31 cellular contexts compared by ENCODE assay signal in genomic region chr5:112312295-112312694, GRCh38.
"Had no signal": no experiment of that assay in that cellular context is flagged by ENCODE, and none has a peak within 500 bp of the region (broad histone marks: within the 10 kb centered on the region; RNA-seq: fewer than 3 reads in every experiment).

No MANE protein-coding gene starts in this region.

- H3K4me1 ChIP-seq: breast epithelium, Peyer's patch, SJSA1 had no signal

- H3K27ac Mint-ChIP-seq: activated CD4-positive, alpha-beta T cell treated with anti-CD3 and anti-CD28 coated beads, Interleukin-2, amount 10 ng/mL, durations not matched to agents 24 days and 14 days; activated CD8-positive, alpha-beta T cell treated with anti-CD3 and anti-CD28 coated beads for 36 hours; activated naive CD4-positive, alpha-beta T cell treated with anti-CD3 and anti-CD28 coated beads for 36 hours; activated naive CD4-positive, alpha-beta T cell treated with anti-CD3 and anti-CD28 coated beads, Interleukin-2, amount 50 U/mL, for 72 hours; activated T-cell treated with anti-CD3 and anti-CD28 coated beads, Interleukin-2, amount 50 U/mL, for 72 hours; activated T-helper 2 cell treated with anti-CD3 and anti-CD28 coated beads, Interferon-gamma antibody, Interleukin-2, Interleukin-4, amounts not matched to agents 10 μg/mL and 5 μg/mL and 100 μg/mL, durations not matched to agents 14 hours and 24 hours and 36 hours; T-helper 1 cell treated with Interleukin-12 subunit alpha and Interleukin-12 subunit beta and Interleukin-4 antibody, amounts not matched to agents 30 μg/mL and 1 μg/mL, for 36 hours; T-helper 2 cell treated with Interferon-gamma antibody and Interleukin-4, amounts not matched to agents 5 μg/mL and 100 μg/mL, for 36 hours had no signal

- H3K27ac ChIP-seq: adrenal gland, body of pancreas, breast epithelium, Peyer's patch, SJSA1 had no signal

- H3K36me3 Mint-ChIP-seq: activated naive CD4-positive, alpha-beta T cell treated with anti-CD3 and anti-CD28 coated beads, Interleukin-2, amount 50 U/mL, for 72 hours had no signal

- H3K4me1 Mint-ChIP-seq: activated CD4-positive, alpha-beta T cell treated with anti-CD3 and anti-CD28 coated beads, Interleukin-2, amount 10 ng/mL, durations not matched to agents 24 days and 14 days had no signal

- H3K9me3 ChIP-seq: adrenal gland, body of pancreas, breast epithelium, MG63, Peyer's patch, SJSA1, SK-N-SH had no signal

- DNase-seq: activated CD4-positive, alpha-beta T cell treated with anti-CD3 and anti-CD28 coated beads, Interleukin-2, amount 10 ng/mL, durations not matched to agents 24 days and 14 days; activated CD4-positive, alpha-beta T cell treated with anti-CD3 and anti-CD28 coated beads, Interleukin-2, amount 50 U/mL, for 4 hours; activated CD8-positive, alpha-beta T cell treated with anti-CD3 and anti-CD28 coated beads for 36 hours; activated gamma-delta T cell treated with Interleukin-2 at 50 U/mL for 16 hours; activated naive CD4-positive, alpha-beta T cell treated with anti-CD3 and anti-CD28 coated beads for 36 hours; activated T-cell treated with anti-CD3 and anti-CD28 coated beads, Interleukin-2, amount 50 U/mL, for 1 hour; activated T-cell treated with anti-CD3 and anti-CD28 coated beads, Interleukin-2, amount 50 U/mL, for 72 hours; adrenal gland; body of pancreas; Kasumi-1; MG63; NCI-H1048; NCI-H146; NCI-H2081 treated with DMSO at 0.1 percent for 48 hours; NCI-H2171; NCI-H446; NCI-H510A treated with DMSO at 0.1 percent for 48 hours; NCI-H526 treated with DMSO at 0.1 percent for 48 hours; NCI-H82; NK-92 treated with Interleukin-12 subunit alpha and Interleukin-12 subunit beta, amount 100 ng/mL, for 24 hours; PC-3; Peyer's patch; RPMI8226; SHP77 treated with DMSO at 0.1 percent for 48 hours; SK-N-SH had no signal

- H3K4me3 ChIP-seq: adrenal gland, body of pancreas, breast epithelium, MG63, Peyer's patch, SJSA1 had no signal

- H3K9ac ChIP-seq: SK-N-SH had no signal

- H3K36me3 ChIP-seq: adrenal gland, breast epithelium, MG63, Peyer's patch, SJSA1 had no signal

- ATAC-seq: activated CD8-positive, alpha-beta T cell treated with anti-CD3 and anti-CD28 coated beads for 36 hours; activated naive CD4-positive, alpha-beta T cell treated with anti-CD3 and anti-CD28 coated beads, Interleukin-2, amount 50 U/mL, for 72 hours; activated T-cell treated with anti-CD3 and anti-CD28 coated beads, Interleukin-2, amount 50 U/mL, for 72 hours; body of pancreas; PC-3 had no signal

- H3K27me3 ChIP-seq: adrenal gland, body of pancreas, breast epithelium, MG63, Peyer's patch, SJSA1 had no signal

- H3K9me3 Mint-ChIP-seq: activated CD4-positive, alpha-beta T cell treated with anti-CD3 and anti-CD28 coated beads, Interleukin-2, amount 10 ng/mL, durations not matched to agents 24 days and 14 days; activated CD8-positive, alpha-beta T cell treated with anti-CD3 and anti-CD28 coated beads for 36 hours; activated naive CD4-positive, alpha-beta T cell treated with anti-CD3 and anti-CD28 coated beads for 36 hours; activated naive CD4-positive, alpha-beta T cell treated with anti-CD3 and anti-CD28 coated beads, Interleukin-2, amount 50 U/mL, for 72 hours; activated T-cell treated with anti-CD3 and anti-CD28 coated beads, Interleukin-2, amount 50 U/mL, for 72 hours; activated T-helper 2 cell treated with anti-CD3 and anti-CD28 coated beads, Interferon-gamma antibody, Interleukin-2, Interleukin-4, amounts not matched to agents 10 μg/mL and 5 μg/mL and 100 μg/mL, durations not matched to agents 14 hours and 24 hours and 36 hours; T-helper 1 cell treated with Interleukin-12 subunit alpha and Interleukin-12 subunit beta and Interleukin-4 antibody, amounts not matched to agents 30 μg/mL and 1 μg/mL, for 36 hours; T-helper 2 cell treated with Interferon-gamma antibody and Interleukin-4, amounts not matched to agents 5 μg/mL and 100 μg/mL, for 36 hours had no signal

- H3K4me3 Mint-ChIP-seq: activated CD4-positive, alpha-beta T cell treated with anti-CD3 and anti-CD28 coated beads, Interleukin-2, amount 10 ng/mL, durations not matched to agents 24 days and 14 days; activated CD8-positive, alpha-beta T cell treated with anti-CD3 and anti-CD28 coated beads for 36 hours; activated naive CD4-positive, alpha-beta T cell treated with anti-CD3 and anti-CD28 coated beads for 36 hours; activated T-cell treated with anti-CD3 and anti-CD28 coated beads, Interleukin-2, amount 50 U/mL, for 72 hours; T-helper 1 cell treated with Interleukin-12 subunit alpha and Interleukin-12 subunit beta and Interleukin-4 antibody, amounts not matched to agents 30 μg/mL and 1 μg/mL, for 36 hours; T-helper 2 cell treated with Interferon-gamma antibody and Interleukin-4, amounts not matched to agents 5 μg/mL and 100 μg/mL, for 36 hours had no signal
